20 cellular contexts compared by ENCODE assay signal in genomic region chr20:21118138-21118537, GRCh38. TPM values are rescaled to one million over a fixed set of nuclear protein-coding genes. Genes with fewer than 3 reads are reported as not detected.
DNase-seq lines count a peak whose midpoint lies in the region; ATAC-seq, FAIRE-seq and TF ChIP-seq lines count a peak whose summit lies in the region.
"Had no signal": no experiment of that assay in that cellular context is flagged by ENCODE, and none has a peak within 500 bp of the region (broad histone marks: within the 10 kb centered on the region; RNA-seq: fewer than 3 reads in every experiment).

No MANE protein-coding gene starts in this region.

- H3K79me2 ChIP-seq in HCT116 (ENCODE audit: insufficient read depth, low read length) (no peaks in the 10 kb centered on the region), Loucy (ENCODE audit: insufficient read depth, low read length) (no peaks in the 10 kb centered on the region), K562 (ENCODE audit: control insufficient read depth, insufficient read depth, low read length) (no peaks in the 10 kb centered on the region)

- H3F3A ChIP-seq in Loucy (ENCODE audit: low read depth), result no peaks in the 10 kb centered on the region

- no peaks in the 10 kb centered on the region for H3K9me3 ChIP-seq in HCT116 (ENCODE audit: control insufficient read depth in 1 of 2, insufficient read depth in 1 of 2, low read depth in 1 of 2, low read length in 2 of 2)
- H3K9me3 ChIP-seq in Loucy (ENCODE audit: insufficient read depth, low read depth, low read length), result no peaks in the 10 kb centered on the region
- H3K9me3 ChIP-seq in K562 (replicated peaks; ENCODE audit: control insufficient read depth, insufficient read depth, low read depth, low read length), result no peaks in the 10 kb centered on the region
- H3K9me3 ChIP-seq in WERI-Rb-1 (ENCODE audit: severe bottlenecking), result no peaks in the 10 kb centered on the region
- H3K9me3 ChIP-seq: Caco-2 had no signal

- in situ Hi-C loops in K562 (cut with MboI), result no loop called here

- H3K9me2 ChIP-seq in HCT116 (ENCODE audit: insufficient read depth) (no peaks in the 10 kb centered on the region), Loucy (replicated peaks; ENCODE audit: low read depth, low read length) (no peaks in the 10 kb centered on the region)

- DNase-seq in HCT116 (ENCODE audit: low read depth, low spot score) (peak; percentile 34), K562 (ENCODE audit: extremely low read depth in 1 of 4, low spot score in 3 of 4) (peak in 1 of 4 experiments; percentile 14), WERI-Rb-1 (no peak), NOMO-1 treated with DMSO at 0.1 percent for 48 hours (lab: John Stamatoyannopoulos, UW; ENCODE audit: unreplicated experiment) (no peak)
- DNase-seq: ACHN; Caco-2; CD4-positive, alpha-beta T cell; GM23248; HCEC 1CT; HFFc6 had no signal

- peak overlapping the region; percentile 15 to 41 for H3K4me3 ChIP-seq in HCT116 (replicated peaks in 1 of 2; ENCODE audit: low read depth in 1 of 2, low read length in 2 of 2)
- H3K4me3 ChIP-seq in Loucy (ENCODE audit: low read length, poor library complexity, severe bottlenecking), result no peak overlapping the region
- no peak overlapping the region for H3K4me3 ChIP-seq in K562
- no peak overlapping the region for H3K4me3 ChIP-seq in WERI-Rb-1 (ENCODE audit: low read depth, low read length)
- H3K4me3 ChIP-seq: GM23248 had no signal

- peak; percentile 82 for ATAC-seq in HCT116
- ATAC-seq in K562, result no peak
- no peak for ATAC-seq in HG02610 (IDR thresholded peaks at IDR 0.05; ENCODE audit: unreplicated experiment)

- intact Hi-C loops in HCT116 (cut with micrococcal nuclease), result no loop called here
- intact Hi-C loops in K562 (cut with micrococcal nuclease), result no loop called here

- H3K9ac ChIP-seq in HCT116 (ENCODE audit: low read length) (no peak overlapping the region), Loucy (ENCODE audit: low read depth, low read length, poor library complexity, severe bottlenecking) (no peak overlapping the region), K562 (ENCODE audit: insufficient read depth in 1 of 2, low read depth in 2 of 2, low read length in 2 of 2) (no peak overlapping the region)
- H3K9ac ChIP-seq: GM23248 had no signal

- H4K20me1 ChIP-seq in HCT116 (ENCODE audit: insufficient read depth), result no peaks in the 10 kb centered on the region
- no peaks in the 10 kb centered on the region for H4K20me1 ChIP-seq in Loucy (ENCODE audit: insufficient read depth, low read length, poor library complexity, severe bottlenecking)
- no peaks in the 10 kb centered on the region for H4K20me1 ChIP-seq in K562 (replicated peaks; ENCODE audit: control insufficient read depth, insufficient read depth, low read length)

- POLR2A ChIA-PET in HCT116 (lab: Charles Lee), result no interaction called here
- POLR2A ChIA-PET in K562 (lab: Yijun Ruan, JAX), result interaction anchor here (0.7 kb wide), 1 partner anchor 34 kb away, joined by 5 read pairs; no protein-coding TSS in a partner anchor

- peaks cover 17 to 29% of the 10 kb centered on the region in 2 experiments for H3K4me1 ChIP-seq in HCT116 (ENCODE audit: control insufficient read depth in 1 of 2, insufficient read depth in 2 of 2, low read length in 2 of 2)
- H3K4me1 ChIP-seq in Loucy (ENCODE audit: insufficient read depth, low read length, poor library complexity, severe bottlenecking), result no peaks in the 10 kb centered on the region
- no peaks in the 10 kb centered on the region; a peak in 1 of 5 replicates for H3K4me1 ChIP-seq in K562 (replicated peaks in 1 of 2; ENCODE audit: control insufficient read depth in 2 of 2, insufficient read depth in 2 of 2, low read length in 2 of 2)
- H3K4me1 ChIP-seq: Caco-2 had no signal

- RAD21 ChIA-PET in HCT116 (lab: Charles Lee; ENCODE audit: low non-redundant PET in 1 of 2, low total read pairs in 2 of 2, uncharacterized antibody in 2 of 2, unreplicated experiment in 2 of 2), result no interaction called here

- H3K9me1 ChIP-seq in K562 (ENCODE audit: control insufficient read depth, insufficient read depth, low read length), result no peaks in the 10 kb centered on the region

- 3% methylated on average over 3 of the region's 4 CpGs for WGBS in K562 (ENCODE audit: insufficient coverage, low coverage, missing lambda C conversion rate)

- H3K27me3 ChIP-seq in HCT116 (ENCODE audit: insufficient read depth, low read length) (no peaks in the 10 kb centered on the region), Loucy (ENCODE audit: insufficient read depth, low read length, poor library complexity, severe bottlenecking) (no peaks in the 10 kb centered on the region), K562 (ENCODE audit: control insufficient read depth in 2 of 2, insufficient read depth in 2 of 2, low read length in 2 of 2) (no peaks in the 10 kb centered on the region), WERI-Rb-1 (ENCODE audit: insufficient read depth, low read depth, severe bottlenecking) (peaks cover 40% of the 10 kb centered on the region)

- peak overlapping the region; percentile 74 for H3K4me2 ChIP-seq in HCT116 (ENCODE audit: low read length)
- H3K4me2 ChIP-seq in Loucy (ENCODE audit: low read depth, low read length, poor library complexity, severe bottlenecking), result no peak overlapping the region
- H3K4me2 ChIP-seq in K562 (ENCODE audit: insufficient read depth, low read length), result no peak overlapping the region

- no peaks in the 10 kb centered on the region for H3K36me3 ChIP-seq in HCT116 (ENCODE audit: control insufficient read depth in 1 of 2, insufficient read depth in 2 of 2, low read length in 2 of 2)
- no peaks in the 10 kb centered on the region for H3K36me3 ChIP-seq in Loucy (ENCODE audit: insufficient read depth, low read length)
- no peaks in the 10 kb centered on the region for H3K36me3 ChIP-seq in K562 (ENCODE audit: control insufficient read depth, insufficient read depth, low read length)
- no peaks in the 10 kb centered on the region for H3K36me3 ChIP-seq in WERI-Rb-1

- no peak for TF ChIP-seq RAD21 in HCT116 (IDR thresholded peaks at IDR 0.05; ENCODE audit: low read depth)
- TF ChIP-seq RAD21 in K562 (CRISPR knock-in tag; conservative IDR thresholded peaks at IDR 0.05 in 1 of 2, IDR thresholded peaks at IDR 0.05 in 1 of 2), result no peak

- no peak for TF ChIP-seq CTCF in HCT116 (IDR thresholded peaks at IDR 0.05 in 2 of 3, conservative IDR thresholded peaks at IDR 0.05 in 1 of 3; ENCODE audit: borderline replicate concordance in 1 of 3, insufficient read depth in 1 of 3, low read depth in 2 of 3, low read length in 2 of 3)
- TF ChIP-seq CTCF in Loucy (conservative IDR thresholded peaks at IDR 0.05; ENCODE audit: low read length), result no peak
- TF ChIP-seq CTCF in K562 (IDR thresholded peaks at IDR 0.05 in 2 of 3, conservative IDR thresholded peaks at IDR 0.05 in 1 of 3; ENCODE audit: insufficient read depth in 2 of 3, low read depth in 1 of 3, low read length in 3 of 3), result no peak
- TF ChIP-seq CTCF in WERI-Rb-1 (IDR thresholded peaks at IDR 0.05; ENCODE audit: low read depth, low read length), result no peak

- no TSS peak for BruUV-seq in HCT116 (replicated peaks; lab: Mats Ljungman, UMichigan)
- BruUV-seq in K562 (replicated peaks; lab: Mats Ljungman, UMichigan), result no TSS peak

- CTCF ChIA-PET in HCT116 (lab: Charles Lee) (interaction anchor here (1.3 kb wide), 1 partner anchor 69 kb away, joined by 5 read pairs; no protein-coding TSS in a partner anchor), K562 (lab: Yijun Ruan, JAX; ENCODE audit: low intra/inter-chr PET ratio) (no interaction called here)

- no peak for FAIRE-seq in K562 (lab: Jason Lieb, UNC)
- FAIRE-seq: A204.1, D721Med, G401.6, GM12891, GM19239, H54 had no signal

- no peak for TF ChIP-seq POLR2A in HCT116 (IDR thresholded peaks at IDR 0.05; ENCODE audit: borderline replicate concordance, extremely low read depth, insufficient read depth, insufficient read length)
- no peak for TF ChIP-seq POLR2A in K562 (conservative IDR thresholded peaks at IDR 0.05)

- H3K27ac ChIP-seq in HCT116 (ENCODE audit: low read depth, low read length), result peak overlapping the region; percentile 9; the same call in 1 of the 2 replicates
- no peak overlapping the region for H3K27ac ChIP-seq in K562 (ENCODE audit: extremely low read depth, low read depth, low read length)
- no peak overlapping the region for H3K27ac ChIP-seq in WERI-Rb-1
- H3K27ac ChIP-seq: C4-2B, GM23248 had no signal

- TF ChIP-seq EP300 in K562 (IDR thresholded peaks at IDR 0.05; ENCODE audit: low read length), result no peak

- peak overlapping the region; percentile 92 for H2AFZ ChIP-seq in HCT116 (ENCODE audit: low read depth, low read length, poor library complexity, severe bottlenecking)
- H2AFZ ChIP-seq in Loucy (ENCODE audit: low read length), result peak overlapping the region; percentile 18; the same call in 1 of the 2 replicates
- H2AFZ ChIP-seq in K562 (ENCODE audit: low read depth, low read length), result peak overlapping the region; percentile 76; the same call in 1 of the 2 replicates
- H2AFZ ChIP-seq: GM23248 had no signal

RNA-seq across cellular contexts. Expression of gene KIZ, which starts 7.7 kb away (rescaled TPM):
- 17.6 TPM for total RNA-seq in HCT116 (2021; ENCODE audit: unreplicated experiment)
- polyA plus RNA-seq in HCT116 (2012), result 6.0 and 6.6 TPM in 2 replicates
- total RNA-seq in K562 (2011; cell fraction: chromatin; rRNA removed; ENCODE audit: low replicate concordance), result 22.9 and 121 TPM in 2 replicates
- total RNA-seq in K562 (2011; cell fraction: nucleolus; rRNA removed), result 11.3 and 17.6 TPM in 2 replicates
- total RNA-seq in K562 (2011; cell fraction: nucleoplasm; rRNA removed), result 26.5 and 27.9 TPM in 2 replicates
- 10.8 and 11.0 TPM in 2 replicates for total RNA-seq in K562 (2014; rRNA removed)
- 18.0 and 20.5 TPM in 2 replicates for total RNA-seq in K562 (2014; rRNA removed; fragmentation: Illumina TruSeq; extraction: Trizol)
- 9.8 and 11.5 TPM in 2 replicates for total RNA-seq in K562 (2015; rRNA removed; fragmentation: Illumina TruSeq; extraction: Trizol)
- total RNA-seq in K562 (2021), result 12.9 and 15.2 TPM in 2 replicates
- 21.1 and 23.1 TPM in 2 replicates for polyA plus RNA-seq in K562 (2011; rRNA removed)
- 4.2 and 9.7 TPM in 2 replicates for polyA plus RNA-seq in K562 (2011; cell fraction: cytosol; rRNA removed)
- polyA plus RNA-seq in K562 (2011; cell fraction: nucleus; rRNA removed), result 43.5 and 52.7 TPM in 2 replicates
- 8.4 and 20.1 TPM in 2 replicates for polyA plus RNA-seq in K562 (2012)
- 15.1 and 17.6 TPM in 2 replicates for polyA plus RNA-seq in K562 (2014; fragmentation: Illumina TruSeq; extraction: Trizol)
- polyA plus RNA-seq in K562 (2014; fragmentation: Nextera tagmentation; extraction: Ambion mirVana), result 1 to 10 TPM; 4.9 to 7.5 TPM
- 11.8 and 13.5 TPM in 2 replicates for polyA plus RNA-seq in K562 (2014; rRNA removed)
- polyA minus RNA-seq in K562 (2011; rRNA and poly(A)+ RNA removed), result 21.2 and 30.6 TPM in 2 replicates
- 5.9 and 7.6 TPM in 2 replicates for polyA minus RNA-seq in K562 (2011; cell fraction: cytosol; rRNA and poly(A)+ RNA removed)
- polyA minus RNA-seq in K562 (2011; cell fraction: nucleus; rRNA and poly(A)+ RNA removed), result 10.2 and 26.7 TPM in 2 replicates

RNA-seq across cellular contexts. Expression of gene LINC00237, which starts 12.0 kb away (rescaled TPM):
- total RNA-seq in HCT116 (2021; ENCODE audit: unreplicated experiment) (not detected), K562 (2014; rRNA removed) (not detected in 2 replicates), K562 (2014; rRNA removed; fragmentation: Illumina TruSeq; extraction: Trizol) (not detected in 2 replicates), K562 (2015; rRNA removed; fragmentation: Illumina TruSeq; extraction: Trizol) (not detected in 2 replicates), K562 (2021) (not detected in 2 replicates)
- not detected in 2 replicates for polyA plus RNA-seq in HCT116 (2012)
- total RNA-seq in K562 (2011; cell fraction: chromatin; rRNA removed; ENCODE audit: low replicate concordance), result not detected in 2 replicates
- total RNA-seq in K562 (2011; cell fraction: nucleolus; rRNA removed), result not detected in 2 replicates
- total RNA-seq in K562 (2011; cell fraction: nucleoplasm; rRNA removed), result not detected in 2 replicates
- polyA plus RNA-seq in K562 (2011; rRNA removed) (not detected in 2 replicates), K562 (2014; fragmentation: Illumina TruSeq; extraction: Trizol) (not detected in 2 replicates), K562 (2014; fragmentation: Nextera tagmentation; extraction: Ambion mirVana) (not detected), K562 (2014; rRNA removed) (not detected in 2 replicates)
- not detected in 2 replicates for polyA plus RNA-seq in K562 (2011; cell fraction: cytosol; rRNA removed)
- not detected in 2 replicates for polyA plus RNA-seq in K562 (2011; cell fraction: nucleus; rRNA removed)
- not detected in 2 replicates for polyA plus RNA-seq in K562 (2012)
- not detected in 2 replicates for polyA minus RNA-seq in K562 (2011; rRNA and poly(A)+ RNA removed)
- polyA minus RNA-seq in K562 (2011; cell fraction: cytosol; rRNA and poly(A)+ RNA removed), result not detected in 2 replicates
- polyA minus RNA-seq in K562 (2011; cell fraction: nucleus; rRNA and poly(A)+ RNA removed), result not detected in 2 replicates
- total RNA-seq: CD4-positive, alpha-beta T cell; GM23248; HFFc6 had no signal
- polyA plus RNA-seq: BJ, GM23248 had no signal

Comparison
In these comparisons a context has a peak if more than half of its experiments do, and no peak if none do; other contexts are left out.
1. H2AFZ ChIP-seq: peak in every context shown above with its lines; median percentile 92 in HCT116; 76 in K562; 18 in Loucy.
2. H3K4me3 ChIP-seq: peak in HCT116 (2 of 2); none in Loucy (single experiment), K562 (single experiment) and WERI-Rb-1 (single experiment).
3. Of the 22 proteins assayed by ChIP-seq in both K562 and HCT116: peak only in K562: none; only in HCT116: FOSL1, JUND, MAX and SP1; in both: EGR1; in neither: 17.